27 cellular contexts compared by ENCODE assay signal in genomic region chr2:79910643-79911042, GRCh38.
DNase-seq lines count a peak whose midpoint lies in the region; ATAC-seq and TF ChIP-seq lines count a peak whose summit lies in the region.
"Had no signal": no experiment of that assay in that cellular context is flagged by ENCODE, and none has a peak within 500 bp of the region (broad histone marks: within the 10 kb centered on the region; RNA-seq: fewer than 3 reads in every experiment).

No MANE protein-coding gene starts in this region.

- no peak overlapping the region for H2AFZ ChIP-seq in neural progenitor cell (replicated peaks)

- no peak overlapping the region for H3K27ac Mint-ChIP-seq in neural progenitor cell
- no peak overlapping the region for H3K27ac Mint-ChIP-seq in activated T-cell treated with anti-CD3 and anti-CD28 coated beads, Interleukin-2, amount 50 U/mL, for 72 hours
- H3K27ac Mint-ChIP-seq: activated CD4-positive, alpha-beta memory T cell treated with anti-CD3 and anti-CD28 coated beads for 36 hours; activated naive CD8-positive, alpha-beta T cell; activated T-helper 17 cell treated with anti-CD3 and anti-CD28 coated beads, Interleukin-2, amount 50 U/mL, for 72 hours had no signal

- no peaks in the 10 kb centered on the region for H3K9me3 ChIP-seq in neural progenitor cell (ENCODE audit: low read depth)
- H3K9me3 ChIP-seq: psoas muscle, stomach, tibial artery had no signal

- H3K4me1 ChIP-seq in neural progenitor cell: no peaks in the 10 kb centered on the region
- H3K4me1 ChIP-seq: psoas muscle, stomach, tibial artery had no signal

- H3K4me1 Mint-ChIP-seq in neural progenitor cell: no peaks in the 10 kb centered on the region
- H3K4me1 Mint-ChIP-seq in activated T-cell treated with anti-CD3 and anti-CD28 coated beads, Interleukin-2, amount 50 U/mL, for 72 hours (ENCODE audit: low read depth): no peaks in the 10 kb centered on the region
- H3K4me1 Mint-ChIP-seq: activated T-helper 17 cell treated with anti-CD3 and anti-CD28 coated beads, Interleukin-2, amount 50 U/mL, for 72 hours had no signal

- peaks cover 5% of the 10 kb centered on the region for H3K36me3 Mint-ChIP-seq in neural progenitor cell
- no peaks in the 10 kb centered on the region for H3K36me3 Mint-ChIP-seq in activated T-cell treated with anti-CD3 and anti-CD28 coated beads, Interleukin-2, amount 50 U/mL, for 72 hours (ENCODE audit: insufficient read depth in 2 of 2)
- H3K36me3 Mint-ChIP-seq: activated CD4-positive, alpha-beta memory T cell treated with anti-CD3 and anti-CD28 coated beads for 36 hours; activated naive CD8-positive, alpha-beta T cell had no signal

- H3K4me3 ChIP-seq in neural progenitor cell: no peak overlapping the region
- H3K4me3 ChIP-seq: psoas muscle, stomach, tibial artery had no signal

- H4K20me1 ChIP-seq in neural progenitor cell (ENCODE audit: low read depth): no peaks in the 10 kb centered on the region

- H3K36me3 ChIP-seq in neural progenitor cell: no peaks in the 10 kb centered on the region
- H3K36me3 ChIP-seq: stomach, tibial artery had no signal

- H3F3A ChIP-seq in neural progenitor cell (ENCODE audit: low read depth): no peaks in the 10 kb centered on the region

- DNase-seq in Ammon's horn (ENCODE audit: low spot score) (peak; percentile 17), HT1080 (ENCODE audit: low read depth) (peak; percentile 1), foreskin melanocyte (peak; percentile 68), neural progenitor cell (ENCODE audit: low spot score) (no peak), NCI-H2227 (lab: John Stamatoyannopoulos, UW; ENCODE audit: unreplicated experiment) (no peak)
- no peak for DNase-seq in stimulated activated naive CD8-positive, alpha-beta T cell treated with anti-CD3 and anti-CD28 coated beads, Interleukin-15, Interleukin-2, amounts not matched to agents 100 U/mL and 50 U/mL, for 24 hours
- no peak for DNase-seq in activated T-cell treated with anti-CD3 and anti-CD28 coated beads, Interleukin-2, amount 50 U/mL, for 72 hours
- DNase-seq: activated CD4-positive, alpha-beta memory T cell treated with anti-CD3 and anti-CD28 coated beads for 36 hours; activated CD4-positive, CD25-positive, alpha-beta regulatory T cell; activated CD8-positive, alpha-beta memory T cell treated with anti-CD3 and anti-CD28 coated beads, Interleukin-2, amount 50 U/mL, for 48 hours; anterior cingulate cortex; effector CD8-positive, alpha-beta T cell; erythroblast; IMR-90; left cardiac atrium; mesenchymal stem cell; NCI-H1092; NCI-H187; NCI-H2171; NCI-H510A treated with DMSO at 0.1 percent for 48 hours; psoas muscle; SHP77 treated with DMSO at 0.1 percent for 48 hours; stomach; tibial artery had no signal

- H3K27ac ChIP-seq in neural progenitor cell: no peak overlapping the region
- H3K27ac ChIP-seq: psoas muscle, stomach, tibial artery had no signal

- peaks cover 2% of the 10 kb centered on the region for H3K27me3 Mint-ChIP-seq in neural progenitor cell (ENCODE audit: insufficient read depth, low read depth)
- no peaks in the 10 kb centered on the region for H3K27me3 Mint-ChIP-seq in activated T-cell treated with anti-CD3 and anti-CD28 coated beads, Interleukin-2, amount 50 U/mL, for 72 hours (ENCODE audit: low read depth)
- H3K27me3 Mint-ChIP-seq: activated CD4-positive, alpha-beta memory T cell treated with anti-CD3 and anti-CD28 coated beads for 36 hours; activated naive CD8-positive, alpha-beta T cell; activated T-helper 17 cell treated with anti-CD3 and anti-CD28 coated beads, Interleukin-2, amount 50 U/mL, for 72 hours had no signal

- H3K4me2 ChIP-seq in neural progenitor cell: no peak overlapping the region

- H3K9ac ChIP-seq in neural progenitor cell: no peak overlapping the region

- H3K79me2 ChIP-seq in neural progenitor cell (ENCODE audit: low read depth): no peaks in the 10 kb centered on the region

- TF ChIP-seq CTCF in neural progenitor cell (IDR thresholded peaks at IDR 0.05): peak; percentile 27

- no peaks in the 10 kb centered on the region for H3K9me3 Mint-ChIP-seq in neural progenitor cell
- H3K9me3 Mint-ChIP-seq in activated T-cell treated with anti-CD3 and anti-CD28 coated beads, Interleukin-2, amount 50 U/mL, for 72 hours: peaks cover 5 to 6% of the 10 kb centered on the region in 2 donors

- no peak overlapping the region for H3K4me3 Mint-ChIP-seq in neural progenitor cell
- H3K4me3 Mint-ChIP-seq in activated T-cell treated with anti-CD3 and anti-CD28 coated beads, Interleukin-2, amount 50 U/mL, for 72 hours: no peak overlapping the region
- H3K4me3 Mint-ChIP-seq: activated CD4-positive, alpha-beta memory T cell treated with anti-CD3 and anti-CD28 coated beads for 36 hours; activated naive CD8-positive, alpha-beta T cell; activated T-helper 17 cell treated with anti-CD3 and anti-CD28 coated beads, Interleukin-2, amount 50 U/mL, for 72 hours had no signal

- H3K27me3 ChIP-seq in neural progenitor cell: no peaks in the 10 kb centered on the region
- H3K27me3 ChIP-seq: stomach, tibial artery had no signal

- ATAC-seq in stimulated activated naive CD8-positive, alpha-beta T cell treated with anti-CD3 and anti-CD28 coated beads, Interleukin-15, Interleukin-2, amounts not matched to agents 100 U/mL and 50 U/mL, for 24 hours: no peak
- ATAC-seq in activated T-cell treated with anti-CD3 and anti-CD28 coated beads, Interleukin-2, amount 50 U/mL, for 72 hours (replicated peaks in 1 of 2): no peak
- no peak for ATAC-seq in HG03025 (IDR thresholded peaks at IDR 0.05; ENCODE audit: low FRiP score, unreplicated experiment)
- ATAC-seq: activated T-helper 17 cell treated with anti-CD3 and anti-CD28 coated beads, Interleukin-2, amount 50 U/mL, for 72 hours; left cardiac atrium; psoas muscle had no signal

Comparison
In these comparisons a context has a peak if more than half of its experiments do, and no peak if none do; other contexts are left out.
1. DNase-seq: peak in Ammon's horn (single experiment), HT1080 (single experiment) and foreskin melanocyte (single experiment); none in neural progenitor cell (single experiment), stimulated activated naive CD8-positive, alpha-beta T cell treated with anti-CD3 and anti-CD28 coated beads, Interleukin-15, Interleukin-2, amounts not matched to agents 100 U/mL and 50 U/mL, for 24 hours (single experiment), activated T-cell treated with anti-CD3 and anti-CD28 coated beads, Interleukin-2, amount 50 U/mL, for 72 hours (0 of 2) and NCI-H2227 (single experiment).